Comparison of ENCODE assay signal across 17 cellular contexts in genomic region chr6:149360536-149360935, GRCh38. TPM values are rescaled to one million over a fixed set of nuclear protein-coding genes. Genes with fewer than 3 reads are reported as not detected.
DNase-seq lines count a peak whose midpoint lies in the region; ATAC-seq and TF ChIP-seq lines count a peak whose summit lies in the region.
"Had no signal": no experiment of that assay in that cellular context is flagged by ENCODE, and none has a peak within 500 bp of the region (broad histone marks: within the 10 kb centered on the region; RNA-seq: fewer than 3 reads in every experiment).

No MANE protein-coding gene starts in this region.

- H3K27me3 ChIP-seq in CD4-positive, alpha-beta T cell (ENCODE audit: control insufficient read depth, insufficient read depth, low read length) = no peaks in the 10 kb centered on the region

- DNase-seq in activated CD8-positive, alpha-beta T cell treated with anti-CD3 and anti-CD28 coated beads for 36 hours = no peak
- no peak for DNase-seq in activated CD8-positive, alpha-beta T cell treated with anti-CD3 and anti-CD28 coated beads, Interleukin-2, amount 10 ng/mL, durations not matched to agents 7 days and 5 days
- no peak for DNase-seq in CD4-positive, alpha-beta T cell
- no peak for DNase-seq in activated naive CD8-positive, alpha-beta T cell treated with anti-CD3 and anti-CD28 coated beads for 36 hours
- DNase-seq in naive thymus-derived CD8-positive, alpha-beta T cell = no peak
- no peak for DNase-seq in hepatic stellate cell (ENCODE audit: low spot score)
- no peak for DNase-seq in NCI-H2227 treated with DMSO at 0.1 percent for 48 hours (lab: John Stamatoyannopoulos, UW)
- DNase-seq: C1 segment of cervical spinal cord, EL, HFFc6, NCI-H1436, NCI-H2029 treated with DMSO at 0.1 percent for 48 hours, NCI-H510A treated with DMSO at 0.1 percent for 48 hours, NCI-H82, PC-9 had no signal

- no peak for ATAC-seq in activated CD8-positive, alpha-beta T cell treated with anti-CD3 and anti-CD28 coated beads for 36 hours
- ATAC-seq in activated CD8-positive, alpha-beta T cell treated with anti-CD3 and anti-CD28 coated beads, Interleukin-2, amount 10 ng/mL, durations not matched to agents 7 days and 5 days = no peak
- ATAC-seq in CD4-positive, alpha-beta T cell (ENCODE audit: poor library complexity) = no peak
- ATAC-seq in naive thymus-derived CD8-positive, alpha-beta T cell = no peak

- peaks cover 73% of the 10 kb centered on the region for H3K4me1 Mint-ChIP-seq in activated CD8-positive, alpha-beta T cell treated with anti-CD3 and anti-CD28 coated beads for 36 hours (ENCODE audit: low read depth)
- peaks cover 78% of the 10 kb centered on the region for H3K4me1 Mint-ChIP-seq in activated CD8-positive, alpha-beta T cell treated with anti-CD3 and anti-CD28 coated beads, Interleukin-2, amount 10 ng/mL, durations not matched to agents 7 days and 5 days (ENCODE audit: low read depth)
- H3K4me1 Mint-ChIP-seq in CD4-positive, alpha-beta T cell (ENCODE audit: low read depth) = peaks cover 67% of the 10 kb centered on the region
- H3K4me1 Mint-ChIP-seq in activated naive CD8-positive, alpha-beta T cell treated with anti-CD3 and anti-CD28 coated beads for 36 hours = peaks cover 82% of the 10 kb centered on the region
- peaks cover 32 to 91% (median 68%) of the 10 kb centered on the region in 4 donors for H3K4me1 Mint-ChIP-seq in naive thymus-derived CD8-positive, alpha-beta T cell

- CTCF ChIA-PET in activated CD8-positive, alpha-beta T cell treated with anti-CD3 and anti-CD28 coated beads for 36 hours (lab: Charles Lee) = interaction anchor here (0.6 to 2.3 kb wide), 3 partner anchors 12 to 71 kb away, joined by 3 to 7 read pairs (median 4); no protein-coding TSS in a partner anchor
- CTCF ChIA-PET in activated CD8-positive, alpha-beta T cell treated with anti-CD3 and anti-CD28 coated beads, Interleukin-2, amount 10 ng/mL, durations not matched to agents 7 days and 5 days (lab: Charles Lee) = interaction anchor here (1.3 kb wide), 1 partner anchor 17 kb away, joined by 3 read pairs; no protein-coding TSS in a partner anchor
- CTCF ChIA-PET in CD4-positive, alpha-beta T cell (lab: Charles Lee) = interaction anchor here (1.1 to 1.2 kb wide), 2 partner anchors 23 to 36 kb away, joined by 3 read pairs; no protein-coding TSS in a partner anchor

- no peaks in the 10 kb centered on the region for H3K27me3 Mint-ChIP-seq in activated CD8-positive, alpha-beta T cell treated with anti-CD3 and anti-CD28 coated beads for 36 hours
- no peaks in the 10 kb centered on the region for H3K27me3 Mint-ChIP-seq in activated CD8-positive, alpha-beta T cell treated with anti-CD3 and anti-CD28 coated beads, Interleukin-2, amount 10 ng/mL, durations not matched to agents 7 days and 5 days (ENCODE audit: low read depth)
- no peaks in the 10 kb centered on the region for H3K27me3 Mint-ChIP-seq in CD4-positive, alpha-beta T cell
- no peaks in the 10 kb centered on the region for H3K27me3 Mint-ChIP-seq in activated naive CD8-positive, alpha-beta T cell treated with anti-CD3 and anti-CD28 coated beads for 36 hours
- H3K27me3 Mint-ChIP-seq in naive thymus-derived CD8-positive, alpha-beta T cell = no peaks in the 10 kb centered on the region

- peak overlapping the region; percentile 16 for H3K27ac Mint-ChIP-seq in activated CD8-positive, alpha-beta T cell treated with anti-CD3 and anti-CD28 coated beads for 36 hours
- H3K27ac Mint-ChIP-seq in activated CD8-positive, alpha-beta T cell treated with anti-CD3 and anti-CD28 coated beads, Interleukin-2, amount 10 ng/mL, durations not matched to agents 7 days and 5 days = no peak overlapping the region
- H3K27ac Mint-ChIP-seq in CD4-positive, alpha-beta T cell = peak overlapping the region; percentile 72
- peak overlapping the region; percentile 18 for H3K27ac Mint-ChIP-seq in activated naive CD8-positive, alpha-beta T cell treated with anti-CD3 and anti-CD28 coated beads for 36 hours
- peak overlapping the region in 7 of 10 donors; percentile 29 to 90 (median 75) for H3K27ac Mint-ChIP-seq in naive thymus-derived CD8-positive, alpha-beta T cell
- H3K27ac Mint-ChIP-seq: HFFc6 had no signal

- H3K9me3 ChIP-seq in CD4-positive, alpha-beta T cell (ENCODE audit: control insufficient read depth, low read length) = no peaks in the 10 kb centered on the region

- no peak overlapping the region for H3K27ac ChIP-seq in CD4-positive, alpha-beta T cell (ENCODE audit: low read depth, low read length)
- H3K27ac ChIP-seq: KMS-11, PC-9 had no signal

- peaks cover 64% of the 10 kb centered on the region for H3K36me3 Mint-ChIP-seq in activated CD8-positive, alpha-beta T cell treated with anti-CD3 and anti-CD28 coated beads for 36 hours (ENCODE audit: low read depth)
- H3K36me3 Mint-ChIP-seq in activated CD8-positive, alpha-beta T cell treated with anti-CD3 and anti-CD28 coated beads, Interleukin-2, amount 10 ng/mL, durations not matched to agents 7 days and 5 days (ENCODE audit: low read depth) = peaks cover 70% of the 10 kb centered on the region
- peaks cover 26% of the 10 kb centered on the region for H3K36me3 Mint-ChIP-seq in CD4-positive, alpha-beta T cell (ENCODE audit: low read depth)
- peaks cover 67% of the 10 kb centered on the region for H3K36me3 Mint-ChIP-seq in activated naive CD8-positive, alpha-beta T cell treated with anti-CD3 and anti-CD28 coated beads for 36 hours
- H3K36me3 Mint-ChIP-seq in naive thymus-derived CD8-positive, alpha-beta T cell = peaks cover 15 to 34% (median 25%) of the 10 kb centered on the region in 3 donors

- POLR2A ChIA-PET in activated CD8-positive, alpha-beta T cell treated with anti-CD3 and anti-CD28 coated beads for 36 hours (lab: Charles Lee) = interaction anchor here (0.6 to 1.5 kb wide), 3 partner anchors 44 to 333 kb away, joined by 3 read pairs; partner anchors contain the start of gene TAB2
- POLR2A ChIA-PET in activated CD8-positive, alpha-beta T cell treated with anti-CD3 and anti-CD28 coated beads, Interleukin-2, amount 10 ng/mL, durations not matched to agents 7 days and 5 days (lab: Charles Lee) = no interaction called here
- POLR2A ChIA-PET in CD4-positive, alpha-beta T cell (lab: Charles Lee) = interaction anchor here (0.6 kb wide), 1 partner anchor 36 kb away, joined by 3 read pairs; no protein-coding TSS in a partner anchor
- POLR2A ChIA-PET in naive thymus-derived CD8-positive, alpha-beta T cell (lab: Charles Lee) = interaction anchor here (0.9 kb wide), 1 partner anchor 9 kb away, joined by 3 read pairs; no protein-coding TSS in a partner anchor

- intact Hi-C loops in activated CD8-positive, alpha-beta T cell treated with anti-CD3 and anti-CD28 coated beads for 36 hours (cut with micrococcal nuclease) = no loop called here
- intact Hi-C loops in CD4-positive, alpha-beta T cell (cut with DNase I, micrococcal nuclease) = no loop called here

- no peak overlapping the region for H3K4me3 Mint-ChIP-seq in activated CD8-positive, alpha-beta T cell treated with anti-CD3 and anti-CD28 coated beads for 36 hours
- no peak overlapping the region for H3K4me3 Mint-ChIP-seq in activated CD8-positive, alpha-beta T cell treated with anti-CD3 and anti-CD28 coated beads, Interleukin-2, amount 10 ng/mL, durations not matched to agents 7 days and 5 days
- H3K4me3 Mint-ChIP-seq in CD4-positive, alpha-beta T cell = no peak overlapping the region
- no peak overlapping the region for H3K4me3 Mint-ChIP-seq in activated naive CD8-positive, alpha-beta T cell treated with anti-CD3 and anti-CD28 coated beads for 36 hours
- no peak overlapping the region for H3K4me3 Mint-ChIP-seq in naive thymus-derived CD8-positive, alpha-beta T cell
- H3K4me3 Mint-ChIP-seq: HFFc6 had no signal

- peaks cover 11% of the 10 kb centered on the region for H3K9me3 Mint-ChIP-seq in activated CD8-positive, alpha-beta T cell treated with anti-CD3 and anti-CD28 coated beads for 36 hours
- H3K9me3 Mint-ChIP-seq in activated CD8-positive, alpha-beta T cell treated with anti-CD3 and anti-CD28 coated beads, Interleukin-2, amount 10 ng/mL, durations not matched to agents 7 days and 5 days (ENCODE audit: insufficient read depth) = peaks cover 13% of the 10 kb centered on the region
- H3K9me3 Mint-ChIP-seq in CD4-positive, alpha-beta T cell = peaks cover 8% of the 10 kb centered on the region
- H3K9me3 Mint-ChIP-seq in activated naive CD8-positive, alpha-beta T cell treated with anti-CD3 and anti-CD28 coated beads for 36 hours = peaks cover 18% of the 10 kb centered on the region
- peaks cover 0 to 13% (median 5%) of the 10 kb centered on the region in 9 donors for H3K9me3 Mint-ChIP-seq in naive thymus-derived CD8-positive, alpha-beta T cell
- H3K9me3 Mint-ChIP-seq: HFFc6 had no signal

- TF ChIP-seq CTCF in activated CD8-positive, alpha-beta T cell treated with anti-CD3 and anti-CD28 coated beads for 36 hours (IDR thresholded peaks at IDR 0.05) = no peak
- TF ChIP-seq CTCF in CD4-positive, alpha-beta T cell (IDR thresholded peaks at IDR 0.05) = no peak

RNA-seq across cellular contexts. Expression of gene SUMO4, which starts 39.5 kb away (rescaled TPM):
- 1 to 10 TPM; 3.7 to 4.7 TPM for total RNA-seq in activated CD8-positive, alpha-beta T cell treated with anti-CD3 and anti-CD28 coated beads for 36 hours
- 10 to 100 TPM; 10.1 TPM for total RNA-seq in activated CD8-positive, alpha-beta T cell treated with anti-CD3 and anti-CD28 coated beads, Interleukin-2, amount 10 ng/mL, durations not matched to agents 7 days and 5 days
- 1 to 10 TPM; 8.6 to 8.7 TPM for total RNA-seq in CD4-positive, alpha-beta T cell
- 1 to 10 TPM; 2.3 to 2.6 TPM for total RNA-seq in activated naive CD8-positive, alpha-beta T cell treated with anti-CD3 and anti-CD28 coated beads for 36 hours
- 1 to 10 TPM; 5.1 to 6.0 TPM for total RNA-seq in naive thymus-derived CD8-positive, alpha-beta T cell
- polyA plus RNA-seq in naive thymus-derived CD8-positive, alpha-beta T cell = under 1 TPM; 0.30 to 0.80 (median 0.37) TPM
- total RNA-seq: M059J had no signal

RNA-seq across cellular contexts. Expression of gene TAB2, which starts 43.0 kb away (rescaled TPM):
- 10 to 100 TPM; 64.8 to 69.1 TPM for total RNA-seq in activated CD8-positive, alpha-beta T cell treated with anti-CD3 and anti-CD28 coated beads for 36 hours
- 100 to 1,000 TPM; 113 to 115 TPM for total RNA-seq in activated CD8-positive, alpha-beta T cell treated with anti-CD3 and anti-CD28 coated beads, Interleukin-2, amount 10 ng/mL, durations not matched to agents 7 days and 5 days
- 100 to 1,000 TPM; 121 to 123 TPM for total RNA-seq in CD4-positive, alpha-beta T cell
- 10 to 100 TPM; 55.5 to 56.1 TPM for total RNA-seq in activated naive CD8-positive, alpha-beta T cell treated with anti-CD3 and anti-CD28 coated beads for 36 hours
- total RNA-seq in naive thymus-derived CD8-positive, alpha-beta T cell = 100 to 1,000 TPM; 114 to 117 TPM
- polyA plus RNA-seq in naive thymus-derived CD8-positive, alpha-beta T cell = 10 to 100 TPM in 2 of 3 donors, 1 to 10 TPM in 1; 9.5 to 14.1 (median 12.9) TPM
